Comparison of ENCODE assay signal across 8 cellular contexts in the genomic region with DNA sequence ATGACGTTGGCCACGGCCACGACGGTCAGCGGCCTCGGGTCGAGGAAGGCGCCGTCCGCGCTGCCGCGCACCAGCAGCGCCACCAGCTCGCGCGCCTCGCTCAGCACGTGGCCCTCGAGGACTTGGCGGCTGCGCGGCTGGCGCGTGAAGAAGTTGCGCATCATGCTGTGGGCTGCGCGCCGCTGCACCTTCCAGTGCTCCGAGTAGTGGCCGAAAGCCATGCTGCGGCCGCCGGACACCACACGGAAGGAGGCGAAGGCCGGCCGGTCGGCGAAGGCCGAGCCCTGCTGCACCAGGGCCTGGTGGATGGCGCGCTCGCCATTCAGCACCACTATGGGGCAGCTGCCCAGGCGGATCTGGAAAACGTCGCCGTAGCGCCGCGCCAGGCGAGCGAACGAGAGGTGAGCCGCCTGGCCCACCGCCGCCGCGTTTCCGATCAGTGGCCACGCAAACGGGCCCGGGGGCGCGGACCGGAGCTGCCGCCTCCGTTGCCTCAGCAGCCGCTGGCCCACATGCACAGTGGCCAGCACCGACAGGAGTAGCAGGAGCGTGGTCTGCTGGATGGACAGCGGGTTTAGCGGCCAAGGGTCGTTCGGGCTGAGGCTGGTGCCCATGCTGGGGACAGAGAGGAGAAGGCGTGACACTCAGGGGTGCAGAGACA. TPM values are rescaled to one million over a fixed set of nuclear protein-coding genes. Genes with fewer than 3 reads are reported as not detected.
DNase-seq lines count a peak whose midpoint lies in the region; ATAC-seq and TF ChIP-seq lines count a peak whose summit lies in the region.

No MANE protein-coding gene starts in this region.

- H3K4me1 ChIP-seq in lung (ENCODE audit: control insufficient read depth in 2 of 2, insufficient read depth in 2 of 2, low read length in 2 of 2), result peaks cover 0 to 24% of the 10 kb centered on the region in 2 donors
- no peaks in the 10 kb centered on the region for H3K4me1 ChIP-seq in uterus

- WGBS in lung, 2 donors, result 4 to 8% methylated on average over 65 to 76 of the region's 76 CpGs

- intact Hi-C loops in Right ventricle myocardium inferior (cut with DNase I) (loop anchor here (10.0 kb wide), 1 partner anchor 200 kb away; no protein-coding TSS in a partner anchor), cardiac septum (cut with DNase I) (loop anchor here (5.0 to 10.0 kb wide), 3 partner anchors 90 to 200 kb away; no protein-coding TSS in a partner anchor), dorsolateral prefrontal cortex (cut with DNase I) (loop anchor here (10.0 kb wide), 1 partner anchor 190 kb away; no protein-coding TSS in a partner anchor), uterus (cut with DNase I; ENCODE audit: low total_unique reads) (no loop called here)

- no peak for TF ChIP-seq CTCF in dorsolateral prefrontal cortex (IDR thresholded peaks at IDR 0.05 in 54 of 56, conservative IDR thresholded peaks at IDR 0.05 in 2 of 56; ENCODE audit: low read depth in 1 of 56, partially characterized antibody in 56 of 56)
- no peak for TF ChIP-seq CTCF in lung (IDR thresholded peaks at IDR 0.05; ENCODE audit: control extremely low read depth, extremely low read depth)
- TF ChIP-seq CTCF in uterus (IDR thresholded peaks at IDR 0.05), result no peak

- ATAC-seq in Right ventricle myocardium inferior, result peak; percentile 10
- no peak for ATAC-seq in lung (ENCODE audit: insufficient read depth, low FRiP score)
- no peak for ATAC-seq in GM19463 (IDR thresholded peaks at IDR 0.05; ENCODE audit: unreplicated experiment)
- no peak for ATAC-seq in GM21825 (IDR thresholded peaks at IDR 0.05; ENCODE audit: unreplicated experiment)

- DNase-seq in Right ventricle myocardium inferior (ENCODE audit: missing footprints) (peak; percentile 78), cardiac septum (ENCODE audit: low spot score) (no peak), dorsolateral prefrontal cortex (peak in 1 of 10 donors; percentile 43), lung (ENCODE audit: low spot score) (no peak), uterus (peak in 1 of 2 donors; percentile 46), A172 (ENCODE audit: low spot score) (no peak)

- H3K27ac ChIP-seq in dorsolateral prefrontal cortex, result peak overlapping the region in 28 of 59 donors; percentile 8 to 84 (median 62)
- peak overlapping the region in 1 of 2 donors; percentile 93 for H3K27ac ChIP-seq in lung (ENCODE audit: low read depth in 1 of 2, low read length in 1 of 2)
- H3K27ac ChIP-seq in uterus, result peak overlapping the region; percentile 93 to 97

- H3K9me3 ChIP-seq in lung (ENCODE audit: control insufficient read depth in 2 of 2, insufficient read depth in 1 of 2, low read length in 1 of 2) (peaks cover 0 to 8% of the 10 kb centered on the region in 2 donors), uterus (no peaks in the 10 kb centered on the region)

- no peak for TF ChIP-seq POLR2A in uterus (IDR thresholded peaks at IDR 0.05)

- peaks cover 0 to 65% (median 36%) of the 10 kb centered on the region in 45 donors for H3K27me3 ChIP-seq in dorsolateral prefrontal cortex
- no peaks in the 10 kb centered on the region for H3K27me3 ChIP-seq in lung (ENCODE audit: control insufficient read depth, insufficient read depth)
- no peaks in the 10 kb centered on the region for H3K27me3 ChIP-seq in uterus

- no peaks in the 10 kb centered on the region for H3K36me3 ChIP-seq in lung (ENCODE audit: control insufficient read depth in 2 of 2, insufficient read depth in 2 of 2, low read length in 2 of 2)
- H3K36me3 ChIP-seq in uterus, result no peaks in the 10 kb centered on the region

- peak overlapping the region in 57 of 59 donors; percentile 12 to 69 (median 58) for H3K4me3 ChIP-seq in dorsolateral prefrontal cortex
- H3K4me3 ChIP-seq in lung, result peak overlapping the region; percentile 66
- peak overlapping the region; percentile 65 to 77 for H3K4me3 ChIP-seq in uterus

RNA-seq across cellular contexts. Expression of a gene that starts 1.0 kb away (rescaled TPM):
- total RNA-seq in Right ventricle myocardium inferior, result 19.6 TPM
- 92.7 TPM for total RNA-seq in cardiac septum
- total RNA-seq in dorsolateral prefrontal cortex, result 10 to 100 TPM in 71 of 120 experiments, 1 to 10 TPM in 49; 3.5 to 70.6 (median 10.8) TPM
- total RNA-seq in lung, result 10 to 100 TPM in 1 of 2 donors, 1 to 10 TPM in 1; 9.8 to 47.7 TPM
- 10 to 100 TPM; 29.3 to 33.2 TPM for polyA plus RNA-seq in lung
- 100 to 1,000 TPM in 1 of 4 donors, 10 to 100 TPM in 3; 42.8 to 118 (median 54.5) TPM for total RNA-seq in uterus
- total RNA-seq in A172 (2014; rRNA removed; shearing (Covaris generic)), result 0.31 and 0.38 TPM in 2 replicates
